17 cellular contexts compared by ENCODE assay signal in the genomic region with DNA sequence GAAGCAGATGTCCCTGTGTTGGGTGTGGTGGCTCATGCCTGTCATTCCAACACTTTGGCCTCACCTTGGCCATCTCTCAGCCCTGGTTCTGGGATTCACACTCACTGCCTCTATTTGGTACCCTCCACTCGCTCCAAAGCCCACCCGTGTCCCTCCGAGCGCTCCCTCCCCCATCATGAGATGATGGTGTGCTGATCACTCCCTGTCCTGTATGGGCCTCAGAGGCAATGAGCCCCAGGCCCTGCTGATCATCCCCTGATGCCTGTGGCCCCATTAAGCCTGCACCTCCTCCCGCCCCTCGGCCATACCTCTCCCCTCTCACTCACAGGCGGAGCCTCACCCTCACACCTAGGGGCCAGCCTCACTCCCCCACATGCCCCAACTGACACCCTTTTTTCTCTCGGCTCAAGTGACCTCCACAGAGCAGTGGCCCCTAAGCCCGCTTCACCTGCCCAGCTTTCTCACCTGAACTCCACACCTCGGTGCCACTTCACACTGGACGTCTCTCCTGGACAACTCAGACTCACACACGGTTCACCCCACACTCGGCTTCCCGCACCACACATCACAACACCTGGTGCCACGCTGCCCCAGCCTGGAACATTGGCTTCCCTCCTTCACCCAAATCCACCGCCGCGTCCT.
DNase-seq lines count a peak whose midpoint lies in the region; ATAC-seq and TF ChIP-seq lines count a peak whose summit lies in the region.
"Had no signal": no experiment of that assay in that cellular context is flagged by ENCODE, and none has a peak within 500 bp of the region (broad histone marks: within the 10 kb centered on the region; RNA-seq: fewer than 3 reads in every experiment).

No MANE protein-coding gene starts in this region.

- H3K4me3 ChIP-seq in heart right ventricle: no peak overlapping the region
- no peak overlapping the region for H3K4me3 ChIP-seq in mesendoderm (ENCODE audit: low read length)
- no peak overlapping the region for H3K4me3 ChIP-seq in coronary artery
- H3K4me3 ChIP-seq: tibial nerve had no signal

- H3K27me3 ChIP-seq in heart right ventricle: no peaks in the 10 kb centered on the region
- no peaks in the 10 kb centered on the region for H3K27me3 ChIP-seq in mesendoderm (ENCODE audit: insufficient read depth, low read length, poor library complexity)
- H3K27me3 ChIP-seq: tibial nerve had no signal

- H3K4ac ChIP-seq in mesendoderm (ENCODE audit: low read depth, low read length): no peak overlapping the region

- no peak overlapping the region for H2BK120ac ChIP-seq in mesendoderm (ENCODE audit: low read depth, low read length)

- H3K27ac Mint-ChIP-seq in activated T-helper 2 cell treated with anti-CD3 and anti-CD28 coated beads, Interferon-gamma antibody, Interleukin-2, Interleukin-4, amounts not matched to agents 10 μg/mL and 5 μg/mL and 100 μg/mL, durations not matched to agents 14 hours and 24 hours and 36 hours: peak overlapping the region; percentile 15
- H3K27ac Mint-ChIP-seq in type B pancreatic cell: peak overlapping the region; percentile 66

- H3K36me3 Mint-ChIP-seq in activated T-helper 2 cell treated with anti-CD3 and anti-CD28 coated beads, Interferon-gamma antibody, Interleukin-2, Interleukin-4, amounts not matched to agents 10 μg/mL and 5 μg/mL and 100 μg/mL, durations not matched to agents 14 hours and 24 hours and 36 hours (ENCODE audit: low read depth): peaks cover 77% of the 10 kb centered on the region
- H3K36me3 Mint-ChIP-seq in type B pancreatic cell: peaks cover 43% of the 10 kb centered on the region

- TF ChIP-seq CTCF in heart right ventricle (IDR thresholded peaks at IDR 0.05) (no peak), type B pancreatic cell (conservative IDR thresholded peaks at IDR 0.05) (no peak), coronary artery (IDR thresholded peaks at IDR 0.05) (no peak)

- H3K18ac ChIP-seq in mesendoderm (ENCODE audit: low read length): no peak overlapping the region

- no peak overlapping the region for H2BK15ac ChIP-seq in mesendoderm (replicated peaks; ENCODE audit: low read depth)

- ATAC-seq in Right ventricle myocardium superior (ENCODE audit: poor library complexity): peak; percentile 12
- no peak for ATAC-seq in heart right ventricle
- no peak for ATAC-seq in HG02938 (IDR thresholded peaks at IDR 0.05; ENCODE audit: unreplicated experiment)
- ATAC-seq in GM18511 (IDR thresholded peaks at IDR 0.05; ENCODE audit: unreplicated experiment): no peak
- ATAC-seq: left colon, SK-N-SH treated with all-trans-retinoic acid at 6 μM for 48 hours had no signal

- no peak overlapping the region for H4K5ac ChIP-seq in mesendoderm (ENCODE audit: low read length)

- peaks cover 0 to 42% (median 23%) of the 10 kb centered on the region in 9 donors for H3K4me1 ChIP-seq in heart right ventricle
- no peaks in the 10 kb centered on the region for H3K4me1 ChIP-seq in mesendoderm (ENCODE audit: control insufficient read depth, low read depth, low read length)

- peaks cover 5% of the 10 kb centered on the region for H3K79me2 ChIP-seq in mesendoderm (ENCODE audit: control insufficient read depth, insufficient read depth, low read length)

- peaks cover 10% of the 10 kb centered on the region for H3K4me1 Mint-ChIP-seq in activated T-helper 2 cell treated with anti-CD3 and anti-CD28 coated beads, Interferon-gamma antibody, Interleukin-2, Interleukin-4, amounts not matched to agents 10 μg/mL and 5 μg/mL and 100 μg/mL, durations not matched to agents 14 hours and 24 hours and 36 hours (ENCODE audit: low read depth)
- H3K4me1 Mint-ChIP-seq in type B pancreatic cell (ENCODE audit: unreplicated experiment): peaks cover 22% of the 10 kb centered on the region

- H4K8ac ChIP-seq in mesendoderm (ENCODE audit: low read depth, low read length): no peak overlapping the region

- no peak overlapping the region for H3K56ac ChIP-seq in mesendoderm (ENCODE audit: low read length)

- H3K9me3 Mint-ChIP-seq in activated T-helper 2 cell treated with anti-CD3 and anti-CD28 coated beads, Interferon-gamma antibody, Interleukin-2, Interleukin-4, amounts not matched to agents 10 μg/mL and 5 μg/mL and 100 μg/mL, durations not matched to agents 14 hours and 24 hours and 36 hours: no peaks in the 10 kb centered on the region
- H3K9me3 Mint-ChIP-seq in type B pancreatic cell: no peaks in the 10 kb centered on the region
- H3K9me3 Mint-ChIP-seq: nephron had no signal

- H3K36me3 ChIP-seq in heart right ventricle (peaks cover 0 to 92% (median 19%) of the 10 kb centered on the region in 9 donors), mesendoderm (ENCODE audit: control insufficient read depth, insufficient read depth, low read length) (peaks cover 3% of the 10 kb centered on the region)

- H3K9ac ChIP-seq in mesendoderm (ENCODE audit: low read length): no peak overlapping the region

- H3K4me2 ChIP-seq in mesendoderm (ENCODE audit: low read length): no peak overlapping the region

- no peak overlapping the region for H3K4me3 Mint-ChIP-seq in activated T-helper 2 cell treated with anti-CD3 and anti-CD28 coated beads, Interferon-gamma antibody, Interleukin-2, Interleukin-4, amounts not matched to agents 10 μg/mL and 5 μg/mL and 100 μg/mL, durations not matched to agents 14 hours and 24 hours and 36 hours (ENCODE audit: low read depth)
- no peak overlapping the region for H3K4me3 Mint-ChIP-seq in type B pancreatic cell
- H3K4me3 Mint-ChIP-seq: nephron had no signal

- H2AK5ac ChIP-seq in mesendoderm (ENCODE audit: low read length): no peak overlapping the region

- DNase-seq in Right ventricle myocardium superior (no peak), heart right ventricle (no peak), mesendoderm (no peak), type B pancreatic cell (ENCODE audit: extremely low spot score, unreplicated experiment) (no peak), coronary artery (ENCODE audit: low spot score) (no peak)
- no peak for DNase-seq in activated T-helper 2 cell treated with anti-CD3 and anti-CD28 coated beads, Interferon-gamma antibody, Interleukin-2, Interleukin-4, amounts not matched to agents 10 μg/mL and 5 μg/mL and 100 μg/mL, durations not matched to agents 14 hours and 24 hours and 36 hours (ENCODE audit: low spot score)
- DNase-seq: activated T-cell treated with anti-CD3 and anti-CD28 coated beads for 4 hours, dermis blood vessel endothelial cell, hippocampal formation, left colon, NCI-H2081 treated with DMSO at 0.1 percent for 48 hours, NCI-H526 had no signal

- intact Hi-C loops in Right ventricle myocardium superior (cut with DNase I): no loop called here
- intact Hi-C loops in heart right ventricle (cut with DNase I): no loop called here
- intact Hi-C loops in activated T-helper 2 cell treated with anti-CD3 and anti-CD28 coated beads, Interferon-gamma antibody, Interleukin-2, Interleukin-4, amounts not matched to agents 10 μg/mL and 5 μg/mL and 100 μg/mL, durations not matched to agents 14 hours and 24 hours and 36 hours (cut with micrococcal nuclease): no loop called here

- peak overlapping the region; percentile 18 for H3K23ac ChIP-seq in mesendoderm (ENCODE audit: low read length)

- H3K27me3 Mint-ChIP-seq in activated T-helper 2 cell treated with anti-CD3 and anti-CD28 coated beads, Interferon-gamma antibody, Interleukin-2, Interleukin-4, amounts not matched to agents 10 μg/mL and 5 μg/mL and 100 μg/mL, durations not matched to agents 14 hours and 24 hours and 36 hours (ENCODE audit: low read depth): no peaks in the 10 kb centered on the region
- H3K27me3 Mint-ChIP-seq in type B pancreatic cell: no peaks in the 10 kb centered on the region

- H3K27ac ChIP-seq in heart right ventricle: no peak overlapping the region
- H3K27ac ChIP-seq in mesendoderm (ENCODE audit: low read depth, low read length): no peak overlapping the region
- peak overlapping the region in 1 of 2 donors; percentile 28 for H3K27ac ChIP-seq in coronary artery
- H3K27ac ChIP-seq: tibial nerve had no signal

- 96% methylated on average over 18 of the region's 18 CpGs for WGBS in heart right ventricle, 2 donors
- no CpG with 5 or more reads among the region's 18 CpGs for WGBS in mesendoderm (ENCODE audit: extremely low coverage, insufficient coverage, low lambda C conversion rate)

- H3K9me3 ChIP-seq in heart right ventricle: no peaks in the 10 kb centered on the region
- H3K9me3 ChIP-seq: tibial nerve had no signal

- peaks cover 16% of the 10 kb centered on the region for H3K79me1 ChIP-seq in mesendoderm (ENCODE audit: low read length)

- no peak overlapping the region for H2BK5ac ChIP-seq in mesendoderm (ENCODE audit: low read length)
